19 cellular contexts compared by ENCODE assay signal in the genomic region with DNA sequence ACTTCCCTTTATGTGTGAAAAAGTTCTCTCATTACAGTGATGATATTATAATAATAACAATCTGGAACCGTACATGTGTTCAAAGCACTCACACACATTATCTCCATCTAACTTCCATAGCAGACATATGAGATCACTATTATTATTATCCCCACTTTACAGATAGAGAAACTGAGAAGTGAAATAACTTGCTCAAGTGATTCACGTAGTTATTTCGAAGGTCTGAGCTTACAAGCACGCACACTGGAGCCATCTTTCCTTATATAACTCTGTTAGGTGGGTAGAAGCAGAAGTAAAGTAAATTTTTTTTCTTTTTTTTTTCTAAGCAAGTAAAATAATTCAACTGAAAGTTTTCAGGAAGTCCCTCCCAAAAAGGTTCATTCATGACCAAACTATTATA.
DNase-seq lines count a peak whose midpoint lies in the region; ATAC-seq and TF ChIP-seq lines count a peak whose summit lies in the region.
"Had no signal": no experiment of that assay in that cellular context is flagged by ENCODE, and none has a peak within 500 bp of the region (broad histone marks: within the 10 kb centered on the region; RNA-seq: fewer than 3 reads in every experiment).

No MANE protein-coding gene starts in this region.

- H3K9me3 Mint-ChIP-seq in glutamatergic neuron (ENCODE audit: unreplicated experiment) = no peaks in the 10 kb centered on the region
- H3K9me3 Mint-ChIP-seq: activated T-helper 1 cell treated with anti-CD3 and anti-CD28 coated beads, Interleukin-12 subunit alpha, Interleukin-12 subunit beta, Interleukin-2, Interleukin-4 antibody, amounts not matched to agents 30 ng/mL and 10 ng/mL and 1 ng/mL, durations not matched to agents 14 hours and 24 hours and 36 hours; stimulated activated effector memory CD8-positive, alpha-beta T cell treated with anti-CD3 and anti-CD28 coated beads, Interleukin-12 subunit alpha, Interleukin-12 subunit beta, amount 100 ng/mL, for 72 hours had no signal

- H3K27ac Mint-ChIP-seq in T-helper 17 cell = peak overlapping the region; percentile 12
- H3K27ac Mint-ChIP-seq in glutamatergic neuron (ENCODE audit: unreplicated experiment) = no peak overlapping the region
- H3K27ac Mint-ChIP-seq: activated CD8-positive, alpha-beta T cell treated with anti-CD3 and anti-CD28 coated beads, Interleukin-2, amount 10 ng/mL, durations not matched to agents 7 days and 5 days; activated T-helper 1 cell treated with anti-CD3 and anti-CD28 coated beads, Interleukin-12 subunit alpha, Interleukin-12 subunit beta, Interleukin-2, Interleukin-4 antibody, amounts not matched to agents 30 ng/mL and 10 ng/mL and 1 ng/mL, durations not matched to agents 14 hours and 24 hours and 36 hours; stimulated activated effector memory CD8-positive, alpha-beta T cell treated with anti-CD3 and anti-CD28 coated beads, Interleukin-12 subunit alpha, Interleukin-12 subunit beta, amount 100 ng/mL, for 72 hours had no signal

- ATAC-seq in GM21390 (IDR thresholded peaks at IDR 0.05; ENCODE audit: unreplicated experiment) = peak; percentile 74
- peak; percentile 44 for ATAC-seq in HG03469 (IDR thresholded peaks at IDR 0.05; ENCODE audit: unreplicated experiment)
- no peak for ATAC-seq in T-helper 17 cell
- no peak for ATAC-seq in GM19035 (IDR thresholded peaks at IDR 0.05; ENCODE audit: unreplicated experiment)
- ATAC-seq: activated CD8-positive, alpha-beta T cell treated with anti-CD3 and anti-CD28 coated beads, Interleukin-2, amount 10 ng/mL, durations not matched to agents 7 days and 5 days; foreskin keratinocyte; left lobe of liver; stimulated activated effector memory CD8-positive, alpha-beta T cell treated with anti-CD3 and anti-CD28 coated beads, Interleukin-12 subunit alpha, Interleukin-12 subunit beta, amount 100 ng/mL, for 72 hours had no signal

- H3K4me3 Mint-ChIP-seq in T-helper 17 cell (peak overlapping the region; percentile 2), glutamatergic neuron (ENCODE audit: unreplicated experiment) (no peak overlapping the region)
- H3K4me3 Mint-ChIP-seq: activated CD8-positive, alpha-beta T cell treated with anti-CD3 and anti-CD28 coated beads, Interleukin-2, amount 10 ng/mL, durations not matched to agents 7 days and 5 days; activated T-helper 1 cell treated with anti-CD3 and anti-CD28 coated beads, Interleukin-12 subunit alpha, Interleukin-12 subunit beta, Interleukin-2, Interleukin-4 antibody, amounts not matched to agents 30 ng/mL and 10 ng/mL and 1 ng/mL, durations not matched to agents 14 hours and 24 hours and 36 hours; stimulated activated effector memory CD8-positive, alpha-beta T cell treated with anti-CD3 and anti-CD28 coated beads, Interleukin-12 subunit alpha, Interleukin-12 subunit beta, amount 100 ng/mL, for 72 hours had no signal

- no peak for TF ChIP-seq CTCF in glutamatergic neuron (IDR thresholded peaks at IDR 0.05; ENCODE audit: partially characterized antibody, unreplicated experiment)

- H3K4me1 Mint-ChIP-seq in T-helper 17 cell = peaks cover 15% of the 10 kb centered on the region
- H3K4me1 Mint-ChIP-seq in glutamatergic neuron (ENCODE audit: low read depth, unreplicated experiment) = no peaks in the 10 kb centered on the region

- DNase-seq in CD1c-positive myeloid dendritic cell (ENCODE audit: extremely low spot score) = peak; percentile 89
- DNase-seq in T-helper 17 cell = no peak
- DNase-seq in HCEC 1CT = no peak
- DNase-seq in glutamatergic neuron = no peak
- DNase-seq in NCI-H69 (lab: John Stamatoyannopoulos, UW) = no peak
- DNase-seq: ACHN; activated CD8-positive, alpha-beta T cell treated with anti-CD3 and anti-CD28 coated beads, Interleukin-2, amount 10 ng/mL, durations not matched to agents 7 days and 5 days; anterior cingulate cortex; cerebellar nuclear complex; foreskin keratinocyte; GOT3; pancreas; PC-9 had no signal

- H3K36me3 Mint-ChIP-seq in T-helper 17 cell (ENCODE audit: low read depth) = peaks cover 3% of the 10 kb centered on the region
- H3K36me3 Mint-ChIP-seq in glutamatergic neuron (ENCODE audit: unreplicated experiment) = no peaks in the 10 kb centered on the region
- H3K36me3 Mint-ChIP-seq: stimulated activated effector memory CD8-positive, alpha-beta T cell treated with anti-CD3 and anti-CD28 coated beads, Interleukin-12 subunit alpha, Interleukin-12 subunit beta, amount 100 ng/mL, for 72 hours had no signal

- no peaks in the 10 kb centered on the region for H3K9me3 ChIP-seq in T-helper 17 cell (ENCODE audit: control insufficient read depth, low read length, poor library complexity, severe bottlenecking)
- H3K9me3 ChIP-seq: pancreas had no signal

- H3K27me3 Mint-ChIP-seq in T-helper 17 cell (no peaks in the 10 kb centered on the region), glutamatergic neuron (ENCODE audit: unreplicated experiment) (no peaks in the 10 kb centered on the region)

Comparison
In these comparisons a context has a peak if more than half of its experiments do, and no peak if none do; other contexts are left out.
1. ATAC-seq: peak in GM21390 (single experiment) and HG03469 (single experiment); none in T-helper 17 cell (single experiment) and GM19035 (single experiment).